ENCODE assay signal across 28 cellular contexts in the genomic region with DNA sequence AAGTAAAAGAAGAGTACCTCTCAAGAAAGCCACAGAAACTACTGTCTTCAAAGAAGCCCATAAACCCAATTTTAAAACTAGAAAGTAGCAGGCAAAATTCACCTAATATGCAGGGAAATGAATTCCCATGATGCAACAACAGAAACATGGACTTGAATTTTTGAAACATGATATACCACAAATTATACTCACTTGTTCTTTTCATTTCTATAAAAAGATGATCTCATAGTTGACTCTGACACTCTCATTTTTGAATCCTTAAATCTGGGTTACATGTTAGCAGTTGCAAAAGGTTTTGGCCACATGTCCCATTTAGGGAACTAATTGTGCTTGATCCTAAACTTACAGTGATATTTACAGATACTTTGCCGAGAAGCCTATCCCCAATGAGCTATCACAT.
A peak's percentile ranks its signal among the peaks of the same experiment; 100 is the strongest.
DNase-seq lines count a peak whose midpoint lies in the region; ATAC-seq, FAIRE-seq and TF ChIP-seq lines count a peak whose summit lies in the region.
"Had no signal": no experiment of that assay in that cellular context is flagged by ENCODE, and none has a peak within 500 bp of the region (broad histone marks: within the 10 kb centered on the region; RNA-seq: fewer than 3 reads in every experiment).

No MANE protein-coding gene starts in this region.

- no peaks in the 10 kb centered on the region for H3K4me1 ChIP-seq in K562 (replicated peaks in 1 of 2; ENCODE audit: control insufficient read depth in 2 of 2, insufficient read depth in 2 of 2, low read length in 2 of 2)
- H3K4me1 ChIP-seq in mesendoderm (ENCODE audit: control insufficient read depth, low read depth, low read length): no peaks in the 10 kb centered on the region
- H3K4me1 ChIP-seq: BLaER1 had no signal

- no peak overlapping the region for H2BK5ac ChIP-seq in mesendoderm (ENCODE audit: low read length)

- H2BK120ac ChIP-seq in mesendoderm (ENCODE audit: low read depth, low read length): no peak overlapping the region

- TF ChIP-seq POLR2A in K562 (conservative IDR thresholded peaks at IDR 0.05): no peak

- CTCF ChIA-PET in K562 (lab: Yijun Ruan, JAX; ENCODE audit: low intra/inter-chr PET ratio): no interaction called here

- H3K4me2 ChIP-seq in K562 (ENCODE audit: insufficient read depth, low read length) (no peak overlapping the region), mesendoderm (ENCODE audit: low read length) (no peak overlapping the region)
- H3K4me2 ChIP-seq: BLaER1, PC-9 had no signal

- H3K9ac ChIP-seq in K562 (ENCODE audit: insufficient read depth in 1 of 2, low read depth in 2 of 2, low read length in 2 of 2) (no peak overlapping the region), mesendoderm (ENCODE audit: low read length) (no peak overlapping the region)
- H3K9ac ChIP-seq: BLaER1 had no signal

- no peak for DNase-seq in Right ventricle myocardium superior
- DNase-seq in left ventricle myocardium superior: no peak
- DNase-seq in K562 (ENCODE audit: extremely low read depth in 1 of 4, low spot score in 3 of 4): no peak
- peak; percentile 67 for DNase-seq in fibroblast of gingiva (ENCODE audit: low read depth)
- DNase-seq in stromal cell of bone marrow (ENCODE audit: low read depth): peak; percentile 11
- DNase-seq in mesendoderm: no peak
- DNase-seq: 8988T; ACHN; CD4-positive, CD25-positive, alpha-beta regulatory T cell; DMS 273 treated with DMSO at 0.1 percent for 48 hours; DMS79; EL; GDM1; Kasumi-1; MV-4-11; NCI-H1105; NCI-H1436 treated with DMSO at 0.1 percent for 48 hours; NCI-H187 treated with DMSO at 0.1 percent for 48 hours; NCI-H2171 treated with DMSO at 0.1 percent for 48 hours; NCI-H345; NCI-H524; NCI-H748 treated with DMSO at 0.1 percent for 48 hours; PC-9; SHP77 had no signal

- no peak for FAIRE-seq in K562 (lab: Jason Lieb, UNC)
- FAIRE-seq: GM12878 had no signal

- TF ChIP-seq EP300 in K562 (IDR thresholded peaks at IDR 0.05; ENCODE audit: low read length): no peak

- BruUV-seq in K562 (replicated peaks; lab: Mats Ljungman, UMichigan): no TSS peak

- no peaks in the 10 kb centered on the region for H3K9me1 ChIP-seq in K562 (ENCODE audit: control insufficient read depth, insufficient read depth, low read length)

- no peak overlapping the region for H3K23ac ChIP-seq in mesendoderm (ENCODE audit: low read length)

- H3K79me2 ChIP-seq in K562 (ENCODE audit: control insufficient read depth, insufficient read depth, low read length) (no peaks in the 10 kb centered on the region), mesendoderm (ENCODE audit: control insufficient read depth, insufficient read depth, low read length) (no peaks in the 10 kb centered on the region)

- no peak overlapping the region for H2AK5ac ChIP-seq in mesendoderm (ENCODE audit: low read length)

- H4K8ac ChIP-seq in mesendoderm (ENCODE audit: low read depth, low read length): no peak overlapping the region

- no peaks in the 10 kb centered on the region for H3K79me1 ChIP-seq in mesendoderm (ENCODE audit: low read length)

- ATAC-seq in Right ventricle myocardium superior (ENCODE audit: poor library complexity) (peak; percentile 33), left ventricle myocardium superior (no peak), K562 (no peak), HG02938 (IDR thresholded peaks at IDR 0.05; ENCODE audit: unreplicated experiment) (no peak), HG02759 (IDR thresholded peaks at IDR 0.05; ENCODE audit: unreplicated experiment) (no peak)
- ATAC-seq: GM12878 had no signal

- in situ Hi-C loops in K562 (cut with MboI): no loop called here

- no peaks in the 10 kb centered on the region for H3K27me3 ChIP-seq in K562 (ENCODE audit: control insufficient read depth in 2 of 2, insufficient read depth in 2 of 2, low read length in 2 of 2)
- H3K27me3 ChIP-seq in mesendoderm (ENCODE audit: insufficient read depth, low read length, poor library complexity): no peaks in the 10 kb centered on the region
- H3K27me3 ChIP-seq: BLaER1 had no signal

- no peak overlapping the region for H3K4ac ChIP-seq in mesendoderm (ENCODE audit: low read depth, low read length)

- 83% methylated on average over 1 of the region's 1 CpG for WGBS in K562 (ENCODE audit: insufficient coverage, low coverage, missing lambda C conversion rate)
- WGBS in mesendoderm (ENCODE audit: extremely low coverage, insufficient coverage, low lambda C conversion rate): no CpG with 5 or more reads among the region's 1 CpG

- no peak overlapping the region for H2AFZ ChIP-seq in K562 (ENCODE audit: low read depth, low read length)
- H2AFZ ChIP-seq: PC-9 had no signal

- no peak for TF ChIP-seq CTCF in K562 (IDR thresholded peaks at IDR 0.05 in 2 of 3, conservative IDR thresholded peaks at IDR 0.05 in 1 of 3; ENCODE audit: insufficient read depth in 2 of 3, low read depth in 1 of 3, low read length in 3 of 3)

- POLR2A ChIA-PET in K562 (lab: Yijun Ruan, JAX): no interaction called here

- H3K4me3 ChIP-seq in K562: no peak overlapping the region
- H3K4me3 ChIP-seq in mesendoderm (ENCODE audit: low read length): no peak overlapping the region
- H3K4me3 ChIP-seq: BLaER1, GM12878, PC-9 had no signal

- H4K5ac ChIP-seq in mesendoderm (ENCODE audit: low read length): no peak overlapping the region

- H3K18ac ChIP-seq in mesendoderm (ENCODE audit: low read length): no peak overlapping the region

- H4K20me1 ChIP-seq in K562 (replicated peaks; ENCODE audit: control insufficient read depth, insufficient read depth, low read length): no peaks in the 10 kb centered on the region
- H4K20me1 ChIP-seq: BLaER1 had no signal

- no peak overlapping the region for H3K56ac ChIP-seq in mesendoderm (ENCODE audit: low read length)

- no peak for TF ChIP-seq RAD21 in K562 (CRISPR knock-in tag; conservative IDR thresholded peaks at IDR 0.05 in 1 of 2, IDR thresholded peaks at IDR 0.05 in 1 of 2)

- intact Hi-C loops in Right ventricle myocardium superior (cut with DNase I) (no loop called here), left ventricle myocardium superior (cut with micrococcal nuclease) (no loop called here), K562 (cut with micrococcal nuclease) (no loop called here)

- H3K27ac ChIP-seq in K562 (ENCODE audit: extremely low read depth, low read depth, low read length): no peak overlapping the region
- H3K27ac ChIP-seq in mesendoderm (ENCODE audit: low read depth, low read length): no peak overlapping the region
- H3K27ac ChIP-seq: BLaER1, PC-9 had no signal

- peaks cover 28% of the 10 kb centered on the region for H3K36me3 ChIP-seq in K562 (ENCODE audit: control insufficient read depth, insufficient read depth, low read length)
- H3K36me3 ChIP-seq in mesendoderm (ENCODE audit: control insufficient read depth, insufficient read depth, low read length): no peaks in the 10 kb centered on the region
- H3K36me3 ChIP-seq: BLaER1 had no signal

- no peaks in the 10 kb centered on the region for H3K9me3 ChIP-seq in K562 (replicated peaks; ENCODE audit: control insufficient read depth, insufficient read depth, low read depth, low read length)
- H3K9me3 ChIP-seq: BLaER1 had no signal

- H2BK15ac ChIP-seq in mesendoderm (replicated peaks; ENCODE audit: low read depth): no peak overlapping the region

TF ChIP-seq in K562, 482 proteins besides CTCF, POLR2A, EP300 and RAD21:
- TF ChIP-seq POLR2G (IDR thresholded peaks at IDR 0.05; ENCODE audit: low read depth, low read length): 0 out of 2 replicates have a peak, but pooled peaks have one; percentile 17
- no peak for TF ChIP-seq RBM34 (IDR thresholded peaks at IDR 0.05; ENCODE audit: borderline replicate concordance, insufficient read depth, low read length)

Comparison
In these comparisons a context has a peak if more than half of its experiments do, and no peak if none do; other contexts are left out.
1. DNase-seq: peak in fibroblast of gingiva (single experiment) and stromal cell of bone marrow (single experiment); none in Right ventricle myocardium superior (single experiment), left ventricle myocardium superior (single experiment), K562 (0 of 4) and mesendoderm (single experiment).